In the genomic region with DNA sequence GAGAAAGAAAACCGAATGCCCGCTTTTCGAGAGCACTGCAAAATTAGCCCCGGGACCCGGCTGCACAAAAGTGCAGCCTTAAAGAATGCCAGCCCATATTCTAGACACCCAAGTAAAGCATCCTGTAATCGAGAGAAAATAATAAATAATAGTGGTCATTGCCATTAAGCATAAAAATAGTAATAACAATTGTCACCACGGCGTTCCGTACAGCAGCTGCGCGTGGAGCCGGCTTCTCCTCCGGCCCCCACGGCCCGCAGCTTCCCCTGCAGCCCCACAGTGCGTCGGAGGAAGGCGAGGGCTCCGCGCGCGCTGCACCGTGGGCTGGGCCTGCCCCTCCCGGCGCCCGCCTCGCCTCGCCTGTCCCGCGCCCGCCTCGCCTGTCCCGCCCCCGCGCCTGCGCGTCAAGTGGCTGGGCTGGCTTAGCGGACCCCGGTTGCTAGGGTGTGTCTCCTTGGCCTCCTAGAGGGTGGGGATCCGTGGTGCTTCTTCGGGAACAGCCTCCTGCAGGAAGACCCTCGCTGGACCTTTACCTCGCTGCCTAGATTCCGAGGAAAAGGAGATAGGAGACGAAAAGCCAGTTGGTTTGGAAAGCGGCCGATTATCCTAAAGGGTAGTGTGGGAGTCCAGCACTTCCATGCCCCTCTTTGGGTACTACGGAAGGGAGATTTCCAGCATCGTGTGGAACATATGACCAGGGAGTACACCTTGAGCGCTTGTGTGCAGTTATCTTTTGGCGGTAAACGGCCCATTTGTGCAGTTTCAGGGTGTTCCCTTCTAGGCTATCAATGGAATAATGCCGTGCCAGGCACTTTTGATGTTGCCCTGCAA, we compare ENCODE assay signal across 8 cellular contexts. TPM values are rescaled to one million over a fixed set of nuclear protein-coding genes. Genes with fewer than 3 reads are reported as not detected.
DNase-seq lines count a peak whose midpoint lies in the region; ATAC-seq, FAIRE-seq and TF ChIP-seq lines count a peak whose summit lies in the region.

A gene with protein sequence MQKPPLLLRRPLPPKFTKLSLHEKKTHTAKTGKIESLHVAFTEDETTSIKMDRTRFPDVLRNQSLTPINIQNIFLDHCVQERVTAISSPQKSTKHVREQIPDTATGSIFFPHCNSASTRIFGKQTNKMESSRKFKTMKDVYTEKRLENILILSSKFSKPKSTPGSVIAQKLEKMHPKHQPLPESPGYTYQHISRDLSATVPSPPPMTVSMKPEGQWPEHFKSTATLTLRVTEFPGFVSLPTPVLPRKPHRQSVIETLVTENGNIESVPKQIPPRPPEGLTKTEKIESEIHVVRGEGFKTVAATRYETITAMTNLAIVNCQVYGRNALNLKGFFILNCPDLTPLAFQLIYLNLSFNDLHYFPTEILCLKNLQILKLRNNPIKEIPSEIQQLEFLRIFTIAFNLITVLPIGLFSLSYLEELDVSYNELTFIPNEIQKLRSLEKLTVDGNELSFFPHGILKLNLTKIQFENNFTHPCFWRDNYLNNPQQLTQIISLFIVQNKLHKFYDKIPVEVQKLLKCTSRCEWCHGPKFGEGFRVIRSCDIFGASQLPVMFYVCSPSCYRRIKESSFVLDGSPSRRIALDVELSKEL (plus strand): TSS at position 408 of the 831 bp plus-strand sequence. CDS start 1,107 bp downstream, outside the sequence.

- 2% methylated on average over 53 of the region's 53 CpGs for WGBS in pancreas, 2 donors
- WGBS in tibial nerve, 2 donors = 3% methylated on average over 42 to 53 of the region's 53 CpGs

- intact Hi-C loops in Right ventricle myocardium superior (cut with DNase I) = no loop called here
- intact Hi-C loops in pancreas (cut with DNase I) = no loop called here

- TF ChIP-seq EP300 in tibial nerve (IDR thresholded peaks at IDR 0.05) = no peak

- H3K27me3 ChIP-seq in HUES48 (ENCODE audit: control insufficient read depth, insufficient read depth, low read length) (peaks cover 22% of the 10 kb centered on the region), pancreas (no peaks in the 10 kb centered on the region), tibial nerve (no peaks in the 10 kb centered on the region)

- H3K27ac ChIP-seq in HUES48 (ENCODE audit: low read depth, low read length) (no peak within 1 kb of the TSS), SK-N-MC (peak within 1 kb of the TSS; percentile 53; the same call in 1 of the 2 replicates), pancreas (peak within 1 kb of the TSS in 1 of 4 donors; percentile 16), tibial nerve (peak within 1 kb of the TSS in 2 of 4 donors; percentile 4 to 28)

- ATAC-seq in GM21390 (IDR thresholded peaks at IDR 0.05; ENCODE audit: unreplicated experiment) (peak; percentile 97), Right ventricle myocardium superior (ENCODE audit: poor library complexity) (peak; percentile 99), pancreas (peak; percentile 94 to 99 (median 99))

- no peaks in the 10 kb centered on the region for H3K36me3 ChIP-seq in HUES48 (ENCODE audit: control insufficient read depth, insufficient read depth, low read length)
- no peaks in the 10 kb centered on the region for H3K36me3 ChIP-seq in SK-N-MC (ENCODE audit: insufficient read depth, low read length)
- no peaks in the 10 kb centered on the region for H3K36me3 ChIP-seq in pancreas
- H3K36me3 ChIP-seq in tibial nerve = no peaks in the 10 kb centered on the region

- no peak for TF ChIP-seq POLR2A in tibial nerve (IDR thresholded peaks at IDR 0.05)

- H3K9ac ChIP-seq in HUES48 (ENCODE audit: low read depth, low read length) = no peak within 1 kb of the TSS
- H3K9ac ChIP-seq in SK-N-MC (ENCODE audit: insufficient read length) = peak within 1 kb of the TSS; percentile 89

- DNase-seq in DMS153 (lab: John Stamatoyannopoulos, UW) = peak; percentile 63
- no peak for DNase-seq in SK-N-MC (ENCODE audit: low read depth, low spot score)
- DNase-seq in activated naive CD4-positive, alpha-beta T cell treated with anti-CD3 and anti-CD28 coated beads, Interleukin-2, amount 50 U/mL, for 16 hours = peak; percentile 83
- peak; percentile 88 for DNase-seq in Right ventricle myocardium superior
- DNase-seq in pancreas = peak; percentile 38 to 86 (median 63)
- peak; percentile 41 to 45 for DNase-seq in tibial nerve (ENCODE audit: low spot score in 2 of 2)

- H3K9me3 ChIP-seq in HUES48 (ENCODE audit: control insufficient read depth, insufficient read depth, low read length) (no peaks in the 10 kb centered on the region), SK-N-MC (ENCODE audit: low read depth, low read length) (no peaks in the 10 kb centered on the region), pancreas (no peaks in the 10 kb centered on the region), tibial nerve (peaks cover 0 to 4% (median 0%) of the 10 kb centered on the region in 4 donors)

- TF ChIP-seq CTCF in pancreas (IDR thresholded peaks at IDR 0.05) = no peak
- TF ChIP-seq CTCF in tibial nerve (IDR thresholded peaks at IDR 0.05) = no peak

- H3K4me3 ChIP-seq in HUES48 (ENCODE audit: low read depth, low read length) (peak within 1 kb of the TSS; percentile 67), SK-N-MC (peak within 1 kb of the TSS; percentile 99), pancreas (peak within 1 kb of the TSS; percentile 21 to 57 (median 38)), tibial nerve (peak within 1 kb of the TSS; percentile 35 to 54 (median 50))

- FAIRE-seq in pancreas (lab: Jason Lieb, UNC) = no peak

- H3K4me1 ChIP-seq in HUES48 (ENCODE audit: control insufficient read depth, insufficient read depth, low read length) (peaks cover 10% of the 10 kb centered on the region), pancreas (no peaks in the 10 kb centered on the region), tibial nerve (peaks cover 0 to 11% (median 2%) of the 10 kb centered on the region in 4 donors)

RNA-seq across cellular contexts. Expression of the gene that starts here (rescaled TPM):
- not detected for total RNA-seq in Right ventricle myocardium superior
- under 1 TPM in 2 of 6 donors, not detected in 4; 0.14 to 0.19 TPM for total RNA-seq in pancreas
- polyA plus RNA-seq in pancreas = not detected
- total RNA-seq in tibial nerve = under 1 TPM in 1 of 4 donors, not detected in 3; 0.78 TPM

Comparison
In these comparisons a context has a peak if more than half of its experiments do, and no peak if none do; other contexts are left out.
1. Peak in DNase-seq and ATAC-seq in Right ventricle myocardium superior; RNA of the gene not detected or under 1 TPM.
2. Peak in DNase-seq, ATAC-seq and H3K4me3 ChIP-seq in pancreas; RNA of the gene not detected or under 1 TPM.
3. Peak in DNase-seq and H3K4me3 ChIP-seq in tibial nerve; RNA of the gene not detected or under 1 TPM.
4. H3K4me3 ChIP-seq: peak in every context shown above with its lines; median percentile 99 in SK-N-MC; 67 in HUES48; 50 in tibial nerve; 38 in pancreas.